In the genomic region with DNA sequence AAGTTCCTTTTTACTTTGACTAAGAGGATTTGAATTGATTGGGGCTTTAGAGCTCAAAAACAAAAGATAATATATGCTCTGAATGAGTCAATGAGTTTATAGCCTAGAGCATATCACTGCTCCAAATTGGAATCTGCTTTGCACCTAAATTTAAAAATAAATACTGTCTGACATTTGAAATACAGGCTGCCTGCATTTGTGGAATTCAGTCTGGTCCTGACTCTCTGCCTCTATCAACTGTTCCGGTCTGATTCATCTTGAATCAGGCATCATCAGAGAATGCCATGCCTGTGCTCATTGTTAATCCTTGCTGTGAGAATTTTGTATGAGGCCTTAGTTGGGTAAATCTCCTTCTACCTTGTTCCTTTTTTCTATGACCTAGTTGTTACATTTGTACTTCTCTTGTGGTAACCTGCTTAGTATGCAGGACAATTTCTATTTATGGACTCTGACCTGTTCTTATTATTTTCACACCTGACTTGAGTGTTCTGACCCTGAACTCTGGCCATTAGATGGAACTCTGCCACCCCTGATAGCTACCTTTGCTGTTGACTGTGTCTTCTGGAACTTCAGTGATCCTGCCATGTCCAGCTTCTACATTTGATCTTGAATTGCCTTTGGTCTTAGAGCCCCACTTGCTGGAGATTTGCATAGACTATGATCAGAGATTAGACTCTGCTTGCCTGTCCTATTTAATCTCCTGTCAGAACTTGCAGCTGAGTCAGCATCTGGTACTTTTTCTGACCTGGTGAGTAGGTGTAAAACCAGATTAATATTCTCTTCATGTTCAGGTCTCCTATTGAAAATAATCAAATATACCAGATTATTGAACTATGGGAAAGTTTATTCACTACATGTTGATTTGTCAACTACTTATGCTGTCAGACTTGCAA, we compare ENCODE assay signal across 2 cellular contexts.
TF ChIP-seq lines count a peak whose summit lies in the region.

No MANE protein-coding gene starts in this region.

TF ChIP-seq in IMR-90, 13 proteins besides CTCF, POLR2A, EP300 and RAD21:
- 0 out of 2 replicates have a peak, but pooled peaks have one; percentile 20 for TF ChIP-seq MAFK (IDR thresholded peaks at IDR 0.05; ENCODE audit: low read depth, low read length)
- TF ChIP-seq BHLHE40 (IDR thresholded peaks at IDR 0.05; ENCODE audit: low read depth, low read length) = no peak

TF ChIP-seq in GM12891, 5 proteins besides CTCF, POLR2A, EP300 and RAD21:
- TF ChIP-seq TAF1 (IDR thresholded peaks at IDR 0.05; ENCODE audit: low read depth, low read length) (no peak), SPI1 (IDR thresholded peaks at IDR 0.05; ENCODE audit: low read depth, low read length) (no peak), PAX5 (IDR thresholded peaks at IDR 0.05; ENCODE audit: insufficient read depth, low read length, severe bottlenecking) (no peak), POLR2AphosphoS5 (IDR thresholded peaks at IDR 0.05; ENCODE audit: low read depth, low read length) (no peak), POU2F2 (IDR thresholded peaks at IDR 0.05; ENCODE audit: low read depth, low read length) (no peak)
TF ChIP-seq in GM12891: peak in this region for 0.
